Comparison of ENCODE assay signal across 9 cellular contexts in the genomic region with DNA sequence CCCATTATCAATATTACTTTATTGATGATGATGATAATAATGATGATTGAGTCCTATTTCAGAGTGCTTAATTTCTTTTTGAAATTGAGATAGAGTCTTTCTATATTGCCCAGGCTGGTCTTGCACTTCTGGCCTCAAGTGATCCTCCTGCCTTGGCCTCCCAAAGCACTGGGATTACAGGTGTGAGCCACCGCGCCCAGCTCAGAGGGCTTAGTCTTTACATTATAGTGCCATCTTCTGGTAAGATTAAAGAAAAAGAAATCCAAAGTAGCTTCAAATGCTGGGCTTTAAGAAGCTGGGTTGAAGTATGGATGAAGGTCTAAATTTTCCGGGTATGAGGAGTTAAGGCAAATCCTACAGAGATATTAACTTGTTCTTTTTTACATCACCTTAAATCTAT. TPM values are rescaled to one million over a fixed set of nuclear protein-coding genes. Genes with fewer than 3 reads are reported as not detected.
A peak's percentile ranks its signal among the peaks of the same experiment; 100 is the strongest.
DNase-seq lines count a peak whose midpoint lies in the region; ATAC-seq lines count a peak whose summit lies in the region.
"Had no signal": no experiment of that assay in that cellular context is flagged by ENCODE, and none has a peak within 500 bp of the region (broad histone marks: within the 10 kb centered on the region; RNA-seq: fewer than 3 reads in every experiment).

No MANE protein-coding gene starts in this region.

- peak; percentile 41 for DNase-seq in NCI-H1694 treated with DMSO at 0.1 percent for 48 hours (lab: John Stamatoyannopoulos, UW)
- no peak for DNase-seq in NCI-H1694 (lab: John Stamatoyannopoulos, UW)
- peak; percentile 53 for DNase-seq in MV-4-11 (lab: John Stamatoyannopoulos, UW)
- DNase-seq in activated CD4-positive, alpha-beta T cell treated with anti-CD3 and anti-CD28 coated beads, Interleukin-2, amount 50 U/mL, for 48 hours = peak; percentile 32 to 55
- DNase-seq in lung microvascular endothelial cell (ENCODE audit: low read depth in 2 of 2) = peak; percentile 31 to 34
- no peak for DNase-seq in dedifferentiated amniotic fluid mesenchymal stem cell (ENCODE audit: extremely low spot score)
- no peak for DNase-seq in H7

- H3K36me3 ChIP-seq in H7 (replicated peaks; ENCODE audit: control insufficient read depth, insufficient read depth, low read length) = no peaks in the 10 kb centered on the region

- H3K27me3 ChIP-seq in H7 (ENCODE audit: control insufficient read depth, insufficient read depth, low read length) = no peaks in the 10 kb centered on the region

- no peak for ATAC-seq in HG03196 (IDR thresholded peaks at IDR 0.05; ENCODE audit: unreplicated experiment)

- no peak overlapping the region for H3K4me3 ChIP-seq in H7 (ENCODE audit: insufficient read depth, low read depth, low read length)

RNA-seq across cellular contexts. Expression of a gene that starts 3.4 kb away (rescaled TPM):
- 5.7 and 8.7 TPM in 2 replicates for total RNA-seq in lung microvascular endothelial cell
- 6.8 and 17.4 TPM in 2 replicates for total RNA-seq in H7 (2014; rRNA removed; shearing (Covaris generic))

RNA-seq across cellular contexts. Expression of a gene that starts 11.8 kb away (rescaled TPM):
- total RNA-seq in lung microvascular endothelial cell = not detected in 2 replicates
- total RNA-seq in H7 (2014; rRNA removed; shearing (Covaris generic)) = not detected in 2 replicates
- total RNA-seq: T-helper 1 cell treated with Interleukin-12 subunit alpha and Interleukin-12 subunit beta and Interleukin-4 antibody, amounts not matched to agents 30 ng/mL and 1 ng/mL, for 36 hours had no signal

Comparison
In these comparisons a context has a peak if more than half of its experiments do, and no peak if none do; other contexts are left out.
1. DNase-seq: peak in NCI-H1694 treated with DMSO at 0.1 percent for 48 hours (single experiment), MV-4-11 (single experiment), activated CD4-positive, alpha-beta T cell treated with anti-CD3 and anti-CD28 coated beads, Interleukin-2, amount 50 U/mL, for 48 hours (2 of 2) and lung microvascular endothelial cell (2 of 2); none in NCI-H1694 (single experiment), dedifferentiated amniotic fluid mesenchymal stem cell (single experiment) and H7 (single experiment).